Comparison of ENCODE assay signal across 1 cellular context in the genomic region with DNA sequence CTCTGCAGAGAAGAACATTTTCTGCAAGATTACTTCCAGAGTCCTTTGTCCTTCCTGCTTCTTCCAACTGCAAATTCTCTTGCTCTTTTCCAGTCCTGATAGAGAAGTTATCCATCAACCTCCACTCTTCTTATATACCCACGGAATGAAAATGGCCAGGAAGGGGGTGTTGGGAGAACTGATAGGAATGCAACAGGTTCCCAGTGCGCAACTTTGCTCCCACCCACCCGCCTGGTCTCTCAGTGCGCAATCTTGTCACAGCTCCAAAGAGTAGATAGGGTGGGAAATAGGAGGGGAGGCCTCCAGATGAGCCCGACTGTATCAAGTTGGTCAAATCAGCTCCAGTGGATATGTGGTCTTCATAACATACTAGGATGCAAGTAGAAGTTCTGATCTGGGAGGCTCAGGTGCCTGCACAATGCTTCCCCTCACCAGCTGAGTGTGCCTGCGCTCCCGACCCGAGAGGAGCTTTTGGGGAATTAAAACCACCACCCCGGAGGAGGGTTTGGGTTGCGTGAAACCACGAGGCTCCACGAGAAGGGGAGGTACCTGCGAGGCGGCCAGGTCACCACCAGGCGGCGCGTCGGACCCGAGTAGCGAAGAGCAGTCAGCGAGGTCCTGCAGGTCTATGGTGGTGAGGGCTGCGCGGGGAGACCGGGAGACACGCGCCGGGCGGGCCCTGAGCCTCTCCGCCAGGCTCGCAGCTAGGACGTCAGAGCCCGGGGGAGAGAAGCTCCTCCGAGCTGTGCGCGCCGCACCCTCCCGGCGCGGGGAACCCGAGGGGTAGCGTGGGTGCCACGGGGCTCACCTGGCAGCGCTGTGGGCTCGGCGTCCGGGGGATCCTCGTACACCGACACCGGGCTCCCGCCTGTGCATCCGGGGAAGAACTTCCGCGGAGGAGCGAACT.
TF ChIP-seq lines count a peak whose summit lies in the region.

No MANE protein-coding gene starts in this region.

TF ChIP-seq in HEK293, 187 proteins besides CTCF, POLR2A, EP300 and RAD21 (continued from another document and continues in another):
- TF ChIP-seq GLI2 (tag by site-specific recombination; IDR thresholded peaks at IDR 0.05; ENCODE audit: borderline replicate concordance, low read depth): no peak
- TF ChIP-seq ZBTB21 (tag by site-specific recombination; IDR thresholded peaks at IDR 0.05): peak; percentile 49; the same call in 1 of the 2 replicates
- TF ChIP-seq ZNF585B (tag by site-specific recombination; IDR thresholded peaks at IDR 0.05): no peak
- TF ChIP-seq ZBTB7A (tag by site-specific recombination; IDR thresholded peaks at IDR 0.05; ENCODE audit: low read depth): 0 out of 2 replicates have a peak, but pooled peaks have one; percentile 10
- TF ChIP-seq ZNF621 (tag by site-specific recombination; IDR thresholded peaks at IDR 0.05): no peak
- peak; percentile 44 for TF ChIP-seq ZNF623 (tag by site-specific recombination; IDR thresholded peaks at IDR 0.05)
- peak; percentile 70 for TF ChIP-seq ZNF692 (tag by site-specific recombination; IDR thresholded peaks at IDR 0.05)
- TF ChIP-seq ZNF645 (tag by site-specific recombination; IDR thresholded peaks at IDR 0.05): no peak
- TF ChIP-seq ZNF324 (tag by site-specific recombination; IDR thresholded peaks at IDR 0.05): peak; percentile 92
- TF ChIP-seq ZNF18 (tag by site-specific recombination; IDR thresholded peaks at IDR 0.05): no peak
- TF ChIP-seq ZNF544 (tag by site-specific recombination; IDR thresholded peaks at IDR 0.05): no peak
- TF ChIP-seq ZNF555 (tag by site-specific recombination; conservative IDR thresholded peaks at IDR 0.05): no peak
- TF ChIP-seq ZBTB26 (tag by site-specific recombination; optimal IDR thresholded peaks at IDR 0.05): no peak
- TF ChIP-seq ZNF677 (tag by site-specific recombination; IDR thresholded peaks at IDR 0.05): no peak
- TF ChIP-seq MEIS1 (CRISPR knock-in tag; IDR thresholded peaks at IDR 0.05; ENCODE audit: borderline replicate concordance): no peak
- TF ChIP-seq ZNF138 (tag by site-specific recombination; IDR thresholded peaks at IDR 0.05; ENCODE audit: borderline replicate concordance): no peak
- TF ChIP-seq ZNF433 (tag by site-specific recombination; IDR thresholded peaks at IDR 0.05; ENCODE audit: low read depth): no peak
- TF ChIP-seq ZNF394 (tag by site-specific recombination; IDR thresholded peaks at IDR 0.05; ENCODE audit: borderline replicate concordance): no peak
- TF ChIP-seq ZNF354C (tag by site-specific recombination; IDR thresholded peaks at IDR 0.05; ENCODE audit: borderline replicate concordance, low read depth): no peak
- peak; percentile 59; the same call in 1 of the 2 replicates for TF ChIP-seq INSM2 (tag by site-specific recombination; IDR thresholded peaks at IDR 0.05)
- no peak for TF ChIP-seq OSR2 (tag by site-specific recombination; IDR thresholded peaks at IDR 0.05)
- TF ChIP-seq GLI4 (tag by site-specific recombination; IDR thresholded peaks at IDR 0.05): 0 out of 2 replicates have a peak, but pooled peaks have one; percentile 86
- TF ChIP-seq ZNF202 (tag by site-specific recombination; IDR thresholded peaks at IDR 0.05; ENCODE audit: borderline replicate concordance): no peak
- TF ChIP-seq ZNF223 (tag by site-specific recombination; IDR thresholded peaks at IDR 0.05): no peak
- peak; percentile 90 for TF ChIP-seq ZNF2 (tag by site-specific recombination; IDR thresholded peaks at IDR 0.05)
- TF ChIP-seq ZXDB (tag by site-specific recombination; IDR thresholded peaks at IDR 0.05): 0 out of 2 replicates have a peak, but pooled peaks have one; percentile 57
- no peak for TF ChIP-seq ZNF174 (tag by site-specific recombination; IDR thresholded peaks at IDR 0.05)
- no peak for TF ChIP-seq HOXD13 (CRISPR knock-in tag; IDR thresholded peaks at IDR 0.05; ENCODE audit: borderline replicate concordance)
- TF ChIP-seq KLF9 (tag by site-specific recombination; IDR thresholded peaks at IDR 0.05; ENCODE audit: low read depth): no peak
- TF ChIP-seq, protein P1, sequence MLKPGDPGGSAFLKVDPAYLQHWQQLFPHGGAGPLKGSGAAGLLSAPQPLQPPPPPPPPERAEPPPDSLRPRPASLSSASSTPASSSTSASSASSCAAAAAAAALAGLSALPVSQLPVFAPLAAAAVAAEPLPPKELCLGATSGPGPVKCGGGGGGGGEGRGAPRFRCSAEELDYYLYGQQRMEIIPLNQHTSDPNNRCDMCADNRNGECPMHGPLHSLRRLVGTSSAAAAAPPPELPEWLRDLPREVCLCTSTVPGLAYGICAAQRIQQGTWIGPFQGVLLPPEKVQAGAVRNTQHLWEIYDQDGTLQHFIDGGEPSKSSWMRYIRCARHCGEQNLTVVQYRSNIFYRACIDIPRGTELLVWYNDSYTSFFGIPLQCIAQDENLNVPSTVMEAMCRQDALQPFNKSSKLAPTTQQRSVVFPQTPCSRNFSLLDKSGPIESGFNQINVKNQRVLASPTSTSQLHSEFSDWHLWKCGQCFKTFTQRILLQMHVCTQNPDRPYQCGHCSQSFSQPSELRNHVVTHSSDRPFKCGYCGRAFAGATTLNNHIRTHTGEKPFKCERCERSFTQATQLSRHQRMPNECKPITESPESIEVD (tag by site-specific recombination; IDR thresholded peaks at IDR 0.05): no peak; the same call in 1 of the 2 replicates
- TF ChIP-seq ZNF16 (tag by site-specific recombination; IDR thresholded peaks at IDR 0.05; ENCODE audit: low read depth): 0 out of 2 replicates have a peak, but pooled peaks have one; percentile 8
- TF ChIP-seq ZNF423 (tag by site-specific recombination; IDR thresholded peaks at IDR 0.05): peak; percentile 78; the same call in 1 of the 2 replicates
- TF ChIP-seq BCL11A (tag by site-specific recombination; IDR thresholded peaks at IDR 0.05; ENCODE audit: low read depth): no peak; the same call in 1 of the 2 replicates
- TF ChIP-seq ZNF19 (tag by site-specific recombination; IDR thresholded peaks at IDR 0.05; ENCODE audit: low read depth): no peak
- no peak for TF ChIP-seq KLF16 (tag by site-specific recombination; IDR thresholded peaks at IDR 0.05)
- TF ChIP-seq ZEB2 (tag by site-specific recombination; IDR thresholded peaks at IDR 0.05): peak; percentile 94
- peak; percentile 89 for TF ChIP-seq ZSCAN30 (tag by site-specific recombination; IDR thresholded peaks at IDR 0.05)
- no peak for TF ChIP-seq ZSCAN23 (tag by site-specific recombination; IDR thresholded peaks at IDR 0.05)
- 0 out of 2 replicates have a peak, but pooled peaks have one; percentile 46 for TF ChIP-seq ZNF76 (tag by site-specific recombination; IDR thresholded peaks at IDR 0.05; ENCODE audit: borderline replicate concordance, low read depth)
- TF ChIP-seq ZBTB48 (tag by site-specific recombination; IDR thresholded peaks at IDR 0.05): no peak; the same call in 1 of the 2 replicates
- no peak for TF ChIP-seq ZNF140 (tag by site-specific recombination; IDR thresholded peaks at IDR 0.05)
- no peak for TF ChIP-seq ZNF658 (tag by site-specific recombination; IDR thresholded peaks at IDR 0.05)
- TF ChIP-seq, protein P2, sequence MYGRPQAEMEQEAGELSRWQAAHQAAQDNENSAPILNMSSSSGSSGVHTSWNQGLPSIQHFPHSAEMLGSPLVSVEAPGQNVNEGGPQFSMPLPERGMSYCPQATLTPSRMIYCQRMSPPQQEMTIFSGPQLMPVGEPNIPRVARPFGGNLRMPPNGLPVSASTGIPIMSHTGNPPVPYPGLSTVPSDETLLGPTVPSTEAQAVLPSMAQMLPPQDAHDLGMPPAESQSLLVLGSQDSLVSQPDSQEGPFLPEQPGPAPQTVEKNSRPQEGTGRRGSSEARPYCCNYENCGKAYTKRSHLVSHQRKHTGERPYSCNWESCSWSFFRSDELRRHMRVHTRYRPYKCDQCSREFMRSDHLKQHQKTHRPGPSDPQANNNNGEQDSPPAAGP (tag by site-specific recombination; IDR thresholded peaks at IDR 0.05): peak; percentile 20; the same call in 1 of the 2 replicates
- TF ChIP-seq ZNF112 (tag by site-specific recombination; IDR thresholded peaks at IDR 0.05): no peak
- TF ChIP-seq ZNF248 (tag by site-specific recombination; IDR thresholded peaks at IDR 0.05): no peak
- TF ChIP-seq ZNF521 (tag by site-specific recombination; IDR thresholded peaks at IDR 0.05): no peak
- no peak for TF ChIP-seq ZFP69B (tag by site-specific recombination; IDR thresholded peaks at IDR 0.05)
- TF ChIP-seq KLF10 (tag by site-specific recombination; IDR thresholded peaks at IDR 0.05): no peak
- TF ChIP-seq TCF7L2 (IDR thresholded peaks at IDR 0.05; ENCODE audit: borderline replicate concordance, low read depth, low read length): no peak
- TF ChIP-seq GLIS1 (tag by site-specific recombination; IDR thresholded peaks at IDR 0.05): peak; percentile 51; the same call in 1 of the 2 replicates
- TF ChIP-seq ZNF670 (tag by site-specific recombination; IDR thresholded peaks at IDR 0.05; ENCODE audit: low read depth): no peak
- TF ChIP-seq ZNF548 (tag by site-specific recombination; IDR thresholded peaks at IDR 0.05): no peak
- no peak; the same call in 1 of the 2 replicates for TF ChIP-seq ZBTB20 (tag by site-specific recombination; IDR thresholded peaks at IDR 0.05)
- TF ChIP-seq ZNF266 (tag by site-specific recombination; IDR thresholded peaks at IDR 0.05; ENCODE audit: low read depth): no peak
